In the genomic region with DNA sequence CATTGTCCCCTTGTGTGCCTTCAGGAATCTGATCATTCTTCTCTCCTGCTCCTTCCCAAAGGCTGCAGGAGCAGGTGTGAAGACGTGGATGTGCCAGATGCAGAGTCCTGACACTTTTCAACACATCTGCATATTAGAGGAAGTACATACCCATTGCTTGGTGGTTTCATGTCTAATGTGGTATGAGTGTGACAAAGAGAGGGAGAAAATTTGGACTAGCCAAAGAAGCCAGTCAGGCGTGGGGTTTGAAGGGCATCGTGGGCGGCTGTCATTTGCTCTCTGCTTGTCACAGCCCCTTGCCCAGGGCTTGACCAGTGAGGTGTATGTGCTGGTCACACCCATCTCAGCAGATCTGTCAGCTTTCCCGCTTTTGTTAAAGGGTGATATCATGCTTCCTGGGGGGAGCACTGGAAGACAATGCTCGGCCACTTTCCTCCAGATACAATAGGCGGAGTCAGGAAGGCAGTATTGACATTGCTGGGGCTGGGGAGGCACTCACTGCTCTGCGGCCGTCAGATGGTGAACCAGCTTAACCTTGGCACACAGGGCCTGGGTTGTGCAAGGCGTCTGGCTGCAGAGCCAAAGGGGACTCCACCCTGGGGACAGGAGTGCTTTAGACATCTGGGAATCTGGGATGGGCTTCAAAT, we compare ENCODE assay signal across 11 cellular contexts. TPM values are rescaled to one million over a fixed set of nuclear protein-coding genes. Genes with fewer than 3 reads are reported as not detected.
DNase-seq lines count a peak whose midpoint lies in the region; ATAC-seq and TF ChIP-seq lines count a peak whose summit lies in the region.
"Had no signal": no experiment of that assay in that cellular context is flagged by ENCODE, and none has a peak within 500 bp of the region (broad histone marks: within the 10 kb centered on the region; RNA-seq: fewer than 3 reads in every experiment).

No MANE protein-coding gene starts in this region.

- no peaks in the 10 kb centered on the region for H3K9me3 ChIP-seq in heart right ventricle

- TF ChIP-seq CTCF in heart right ventricle (IDR thresholded peaks at IDR 0.05) = no peak

- no peaks in the 10 kb centered on the region for H3K36me3 ChIP-seq in heart right ventricle

- H3K27me3 ChIP-seq in heart right ventricle = no peaks in the 10 kb centered on the region

- intact Hi-C loops in heart right ventricle (cut with DNase I) = loop anchor here in 3 of 10 donors (5.0 kb wide), 3 partner anchors 35 to 75 kb away; no protein-coding TSS in a partner anchor

- WGBS in heart right ventricle, 2 donors = 45 to 56% methylated on average over 10 of the region's 10 CpGs

- DNase-seq in SHP77 (lab: John Stamatoyannopoulos, UW) (peak; percentile 62 to 67), heart right ventricle (peak; percentile 78 to 82), skeletal muscle cell (ENCODE audit: low read depth) (peak; percentile 45), SKM-1 (lab: John Stamatoyannopoulos, UW; ENCODE audit: unreplicated experiment) (no peak)
- DNase-seq in activated CD4-positive, alpha-beta T cell treated with anti-CD3 and anti-CD28 coated beads, Interleukin-2, amount 50 U/mL, for 48 hours = no peak
- DNase-seq: activated naive CD8-positive, alpha-beta T cell treated with anti-CD3 and anti-CD28 coated beads, Interleukin-2, amount 10 ng/mL, durations not matched to agents 7 days and 5 days; HCEC 1CT; T1000 had no signal

- H3K4me1 ChIP-seq in heart right ventricle = peaks cover 7 to 83% (median 18%) of the 10 kb centered on the region in 9 donors

- peak overlapping the region in 9 of 10 donors; percentile 57 to 89 (median 77) for H3K27ac ChIP-seq in heart right ventricle

- ATAC-seq in HG03175 (IDR thresholded peaks at IDR 0.05; ENCODE audit: unreplicated experiment) (peak; percentile 30), heart right ventricle (peak; percentile 92 to 97 (median 95)), GM21367 (IDR thresholded peaks at IDR 0.05; ENCODE audit: unreplicated experiment) (no peak), HG02884 (IDR thresholded peaks at IDR 0.05; ENCODE audit: unreplicated experiment) (no peak)

- H3K4me3 ChIP-seq in heart right ventricle (peak overlapping the region in 1 of 10 donors; percentile 16), skeletal muscle cell (ENCODE audit: low read depth, low read length) (no peak overlapping the region)

RNA-seq across cellular contexts. Expression of gene TEK, which starts 8.6 kb away (rescaled TPM):
- total RNA-seq in heart right ventricle = 10 to 100 TPM; 12.1 to 33.1 (median 17.7) TPM
- polyA plus RNA-seq in heart right ventricle = 10 to 100 TPM in 1 of 2 donors, 1 to 10 TPM in 1; 6.7 to 14.0 TPM
- total RNA-seq: activated naive CD8-positive, alpha-beta T cell treated with anti-CD3 and anti-CD28 coated beads, Interleukin-2, amount 10 ng/mL, durations not matched to agents 7 days and 5 days had no signal

Comparison
In these comparisons a context has a peak if more than half of its experiments do, and no peak if none do; other contexts are left out.
1. ATAC-seq: peak in HG03175 (single experiment) and heart right ventricle (8 of 8); none in GM21367 (single experiment) and HG02884 (single experiment).
2. DNase-seq: peak in SHP77 (2 of 2), heart right ventricle (2 of 2) and skeletal muscle cell (single experiment); none in activated CD4-positive, alpha-beta T cell treated with anti-CD3 and anti-CD28 coated beads, Interleukin-2, amount 50 U/mL, for 48 hours (0 of 2) and SKM-1 (single experiment).